In genomic region chr2:73232471-73233153, GRCh38 we compare ENCODE assay signal across 8 cellular contexts. TPM values are rescaled to one million over a fixed set of nuclear protein-coding genes. Genes with fewer than 3 reads are reported as not detected.
DNase-seq lines count a peak whose midpoint lies in the region; ATAC-seq and TF ChIP-seq lines count a peak whose summit lies in the region.

No MANE protein-coding gene starts in this region.

- TF ChIP-seq CTCF in NB4 (IDR thresholded peaks at IDR 0.05; ENCODE audit: low read depth, low read length) = peak; percentile 4
- TF ChIP-seq CTCF in body of pancreas (IDR thresholded peaks at IDR 0.05) = no peak
- no peak for TF ChIP-seq CTCF in left lung (IDR thresholded peaks at IDR 0.05)

- H3K36me3 ChIP-seq in body of pancreas (replicated peaks in 1 of 2; ENCODE audit: insufficient read depth in 1 of 2, low read depth in 2 of 2) (peaks cover 0 to 2% of the 10 kb centered on the region in 2 donors), left lung (peaks cover 0 to 24% of the 10 kb centered on the region in 2 donors), stomach smooth muscle (ENCODE audit: control insufficient read depth in 2 of 2, insufficient read depth in 2 of 2, low read length in 2 of 2) (peaks cover 12 to 14% of the 10 kb centered on the region in 2 donors)

- H3K9me3 ChIP-seq in body of pancreas (no peaks in the 10 kb centered on the region), left lung (no peaks in the 10 kb centered on the region), stomach smooth muscle (ENCODE audit: control insufficient read depth in 2 of 2, low read length in 2 of 2) (no peaks in the 10 kb centered on the region)

- H3K9ac ChIP-seq in stomach smooth muscle (ENCODE audit: low read length in 2 of 2) = peak overlapping the region; percentile 86 to 88

- no peaks in the 10 kb centered on the region for H3K27me3 ChIP-seq in body of pancreas
- no peaks in the 10 kb centered on the region for H3K27me3 ChIP-seq in left lung
- no peaks in the 10 kb centered on the region for H3K27me3 ChIP-seq in stomach smooth muscle (ENCODE audit: control insufficient read depth in 1 of 2, insufficient read depth in 2 of 2, low read length in 2 of 2)

- intact Hi-C loops in body of pancreas (cut with DNase I) = no loop called here
- intact Hi-C loops in left lung (cut with DNase I) = no loop called here

- H3K27ac ChIP-seq in body of pancreas (peak overlapping the region; percentile 18 to 93 (median 54)), left lung (peak overlapping the region in 1 of 2 donors; percentile 93), stomach smooth muscle (ENCODE audit: low read length) (peak overlapping the region; percentile 90)

- 1 to 4% methylated on average over 11 to 37 of the region's 37 CpGs for WGBS in body of pancreas, 2 donors

- H3K4me1 ChIP-seq in body of pancreas (peaks cover 32% of the 10 kb centered on the region), left lung (peaks cover 26 to 35% of the 10 kb centered on the region in 2 donors), stomach smooth muscle (ENCODE audit: control insufficient read depth, insufficient read depth, low read length) (peaks cover 28% of the 10 kb centered on the region)

- H3K4me3 ChIP-seq in NB4 (ENCODE audit: low read depth, low read length) (peak overlapping the region; percentile 72), body of pancreas (peak overlapping the region; percentile 78 to 87), left lung (peak overlapping the region; percentile 66 to 74), stomach smooth muscle (ENCODE audit: low read length in 2 of 2) (peak overlapping the region; percentile 92 to 97)

- DNase-seq in EL = peak; percentile 14
- DNase-seq in NB4 (ENCODE audit: low read depth) = peak; percentile 55
- DNase-seq in body of pancreas = peak; percentile 23 to 41 (median 30)
- no peak for DNase-seq in left lung
- DNase-seq in activated CD4-positive, CD25-positive, alpha-beta regulatory T cell treated with anti-CD3 and anti-CD28 coated beads, Interleukin-2, amount 50 U/mL, for 72 hours = no peak
- no peak for DNase-seq in COR-L47 (lab: John Stamatoyannopoulos, UW)

- TF ChIP-seq POLR2A in NB4 (IDR thresholded peaks at IDR 0.05; ENCODE audit: extremely low read depth, insufficient read length) = no peak
- TF ChIP-seq POLR2A in body of pancreas (IDR thresholded peaks at IDR 0.05) = no peak

- ATAC-seq in GM21423 (IDR thresholded peaks at IDR 0.05; ENCODE audit: unreplicated experiment) = peak; percentile 8
- ATAC-seq in body of pancreas = no peak
- ATAC-seq in left lung = no peak

RNA-seq across cellular contexts. Expression of gene PRADC1, which starts 0.4 kb away (rescaled TPM):
- total RNA-seq in body of pancreas (10 to 100 TPM; 11.7 to 21.4 TPM), left lung (10 to 100 TPM; 23.1 to 23.3 TPM)

RNA-seq across cellular contexts. Expression of gene CCT7, which starts 1.5 kb away (rescaled TPM):
- 10 to 100 TPM; 88.7 to 92.3 TPM for total RNA-seq in body of pancreas
- 100 to 1,000 TPM; 177 to 226 TPM for total RNA-seq in left lung

RNA-seq across cellular contexts. Expression of gene SMYD5, which starts 18.6 kb away (rescaled TPM):
- total RNA-seq in body of pancreas = 10 to 100 TPM; 10.1 to 19.4 TPM
- total RNA-seq in left lung = 10 to 100 TPM; 12.1 to 18.0 TPM

RNA-seq across cellular contexts. Expression of gene NOTO, which starts 30.2 kb away (rescaled TPM):
- total RNA-seq in body of pancreas = not detected
- not detected for total RNA-seq in left lung

RNA-seq across cellular contexts. Expression of gene FBXO41, which starts 51.7 kb away (rescaled TPM):
- total RNA-seq in body of pancreas (10 to 100 TPM in 1 of 2 donors, 1 to 10 TPM in 1; 4.3 to 11.2 TPM), left lung (1 to 10 TPM; 2.4 to 3.5 TPM)

Comparison
In these comparisons a context has a peak if more than half of its experiments do, and no peak if none do; other contexts are left out.
1. DNase-seq: peak in EL (single experiment), NB4 (single experiment) and body of pancreas (4 of 4); none in left lung (0 of 2), activated CD4-positive, CD25-positive, alpha-beta regulatory T cell treated with anti-CD3 and anti-CD28 coated beads, Interleukin-2, amount 50 U/mL, for 72 hours (single experiment) and COR-L47 (single experiment).
2. Peak in every context shown above with its lines, with median percentiles within 50 percentile points of each other: H3K4me3 ChIP-seq.